Comparison of ENCODE assay signal across 8 cellular contexts in the genomic region with DNA sequence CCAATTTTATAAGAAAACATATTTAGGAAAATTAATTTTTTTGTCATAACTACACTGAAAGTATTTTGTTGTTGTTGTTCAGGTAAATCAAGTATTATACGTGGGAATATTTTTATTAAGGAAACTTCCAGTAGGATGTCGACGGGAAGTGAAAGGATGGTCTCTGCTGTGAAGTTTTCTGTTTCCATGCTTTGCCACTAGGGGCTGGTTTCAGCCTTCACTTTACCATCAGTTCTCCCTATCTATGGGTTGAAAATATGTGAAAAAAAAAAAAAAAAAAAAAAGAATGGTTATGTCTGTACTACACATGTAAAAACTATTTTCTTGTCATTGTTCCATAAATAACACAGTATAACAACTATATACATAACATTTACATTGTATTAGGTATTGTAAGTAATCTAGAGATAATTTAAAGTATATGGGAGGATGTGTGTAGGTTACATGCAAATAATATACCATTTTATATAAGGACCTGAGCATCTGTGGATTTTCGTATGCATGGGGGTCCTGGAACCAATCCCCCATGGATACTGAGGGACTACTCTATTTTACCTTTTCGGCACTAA.
DNase-seq lines count a peak whose midpoint lies in the region; ATAC-seq and TF ChIP-seq lines count a peak whose summit lies in the region.

No MANE protein-coding gene starts in this region.

- no peaks in the 10 kb centered on the region for H3K36me3 Mint-ChIP-seq in osteocyte (ENCODE audit: unreplicated experiment)

- peak overlapping the region; percentile 20 for H3K27ac Mint-ChIP-seq in osteocyte (ENCODE audit: unreplicated experiment)

- H3K4me1 Mint-ChIP-seq in osteocyte (ENCODE audit: unreplicated experiment) = peaks cover 54% of the 10 kb centered on the region

- no peaks in the 10 kb centered on the region for H3K27me3 Mint-ChIP-seq in osteocyte (ENCODE audit: unreplicated experiment)

- no peak overlapping the region for H3K4me3 Mint-ChIP-seq in osteocyte (ENCODE audit: unreplicated experiment)

- H3K9me3 Mint-ChIP-seq in osteocyte (ENCODE audit: unreplicated experiment) = no peaks in the 10 kb centered on the region

- TF ChIP-seq CTCF in NB4 (IDR thresholded peaks at IDR 0.05; ENCODE audit: low read depth, low read length) (peak; percentile 62), choroid plexus epithelial cell (conservative IDR thresholded peaks at IDR 0.05; ENCODE audit: low read depth, low read length) (peak; percentile 78), osteocyte (IDR thresholded peaks at IDR 0.05) (peak; percentile 69)

- H3K4me3 ChIP-seq in NB4 (ENCODE audit: low read depth, low read length) (no peak overlapping the region), choroid plexus epithelial cell (ENCODE audit: low read depth, low read length) (no peak overlapping the region)

- DNase-seq in ELR (ENCODE audit: low read depth) (peak; percentile 70), NB4 (ENCODE audit: low read depth) (peak; percentile 26), choroid plexus epithelial cell (ENCODE audit: low read depth) (peak; percentile 77), osteocyte (ENCODE audit: extremely low spot score, unreplicated experiment) (no peak), Ammon's horn (ENCODE audit: low spot score) (no peak)
- DNase-seq in activated CD4-positive, alpha-beta T cell treated with anti-CD3 and anti-CD28 coated beads for 1 hour = no peak

- TF ChIP-seq POLR2A in NB4 (IDR thresholded peaks at IDR 0.05; ENCODE audit: extremely low read depth, insufficient read length) = no peak

- no peak for ATAC-seq in GM19452 (IDR thresholded peaks at IDR 0.05; ENCODE audit: unreplicated experiment)
- no peak for ATAC-seq in HG03159 (IDR thresholded peaks at IDR 0.05; ENCODE audit: unreplicated experiment)

Comparison
In these comparisons a context has a peak if more than half of its experiments do, and no peak if none do; other contexts are left out.
1. DNase-seq: peak in ELR (single experiment), NB4 (single experiment) and choroid plexus epithelial cell (single experiment); none in osteocyte (single experiment), Ammon's horn (single experiment) and activated CD4-positive, alpha-beta T cell treated with anti-CD3 and anti-CD28 coated beads for 1 hour (single experiment).
2. Peak in every context shown above with its lines, with median percentiles within 50 percentile points of each other: CTCF ChIP-seq.